22 cellular contexts compared by ENCODE assay signal in genomic region chr3:185460283-185460682, GRCh38.
"Had no signal": no experiment of that assay in that cellular context is flagged by ENCODE, and none has a peak within 500 bp of the region (broad histone marks: within the 10 kb centered on the region; RNA-seq: fewer than 3 reads in every experiment).

No MANE protein-coding gene starts in this region.

- H3K79me2 ChIP-seq: parathyroid adenoma had no signal

- ATAC-seq: psoas muscle; right cardiac atrium; right lobe of liver; stimulated activated effector memory CD8-positive, alpha-beta T cell treated with anti-CD3 and anti-CD28 coated beads, Interleukin-12 subunit alpha, Interleukin-12 subunit beta, amount 100 ng/mL, for 72 hours; stimulated activated naive B cell treated with anti-CD40 and anti-IgM and Interleukin-4, amounts not matched to agents 10 μg/mL and 1 μg/mL and 100 μg/mL, for 72 hours had no signal

- H3K36me3 ChIP-seq: neural progenitor cell, ovary, vagina had no signal

- H3K4me2 ChIP-seq: neural progenitor cell had no signal

- H2AFZ ChIP-seq: neural progenitor cell, parathyroid adenoma had no signal

- H3K27me3 ChIP-seq: neural progenitor cell, ovary, right lobe of liver, sigmoid colon, stomach, thyroid gland, tibial nerve, upper lobe of left lung, vagina had no signal

- H3K4me1 ChIP-seq: neural progenitor cell, parathyroid adenoma, psoas muscle, right lobe of liver, sigmoid colon, stomach, thyroid gland, tibial nerve, upper lobe of left lung, vagina had no signal

- DNase-seq: occipital lobe; ovary; posterior cingulate gyrus; psoas muscle; right cardiac atrium; right lobe of liver; sigmoid colon; stimulated activated CD4-positive, alpha-beta T cell treated with anti-CD3 and anti-CD28 coated beads, Interleukin-15, amount 100 ng/mL, for 24 hours; stimulated activated CD4-positive, alpha-beta T cell treated with anti-CD3 and anti-CD28 coated beads, Interleukin-2, amount 100 ng/mL, for 24 hours; stimulated activated CD4-positive, alpha-beta T cell treated with anti-CD3 and anti-CD28 coated beads, Interleukin-2, amount 100 ng/mL, for 48 hours; stimulated activated CD4-positive, alpha-beta T cell treated with anti-CD3 and anti-CD28 coated beads, Interleukin-4, amount 100 ng/mL, for 24 hours; stimulated activated naive B cell treated with anti-CD40 and anti-IgM and Interleukin-4, amounts not matched to agents 10 μg/mL and 1 μg/mL and 100 μg/mL, for 72 hours; stimulated activated naive CD4-positive, alpha-beta T cell treated with Interleukin-2 at 50 U/mL for 16 hours; stomach; thyroid gland; upper lobe of left lung had no signal

- H3K27ac ChIP-seq: neural progenitor cell, ovary, parathyroid adenoma, psoas muscle, right lobe of liver, sigmoid colon, stomach, thoracic aorta, thyroid gland, tibial nerve, upper lobe of left lung, vagina had no signal

- H3K9ac ChIP-seq: neural progenitor cell, parathyroid adenoma had no signal

- H3K4me3 ChIP-seq: neural progenitor cell, ovary, psoas muscle, right lobe of liver, sigmoid colon, stomach, thoracic aorta, thyroid gland, tibial nerve, upper lobe of left lung, vagina had no signal

- H3K9me3 ChIP-seq: ovary, psoas muscle, right lobe of liver, sigmoid colon, stomach, thoracic aorta, thyroid gland, tibial nerve, upper lobe of left lung, vagina had no signal
